In the genomic region with DNA sequence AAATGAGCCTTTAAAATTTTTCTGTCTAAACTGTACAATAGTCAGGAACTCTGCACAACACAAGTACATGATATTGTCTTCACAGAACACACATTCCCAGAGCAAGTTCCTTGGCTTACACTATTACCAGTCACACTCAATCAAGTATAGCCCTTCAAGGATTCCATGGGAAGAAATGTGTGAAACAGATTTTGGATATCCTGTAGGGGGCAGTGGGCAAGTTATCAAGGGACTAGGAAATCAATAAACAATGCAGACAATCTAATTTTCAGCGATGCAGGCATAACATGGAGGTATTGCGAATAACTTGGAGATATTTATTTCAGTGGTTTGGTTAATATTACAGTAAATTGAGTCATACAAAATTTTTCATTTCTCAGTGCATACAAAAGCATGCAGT, we compare ENCODE assay signal across 20 cellular contexts.
DNase-seq lines count a peak whose midpoint lies in the region; ATAC-seq and TF ChIP-seq lines count a peak whose summit lies in the region.
"Had no signal": no experiment of that assay in that cellular context is flagged by ENCODE, and none has a peak within 500 bp of the region (broad histone marks: within the 10 kb centered on the region; RNA-seq: fewer than 3 reads in every experiment).

No MANE protein-coding gene starts in this region.

- no peaks in the 10 kb centered on the region for H4K20me1 ChIP-seq in GM23338 (replicated peaks; ENCODE audit: insufficient read depth)

- POLR2A ChIA-PET in WTC11 (lab: Charles Lee) (no interaction called here), T-cell (lab: Charles Lee) (no interaction called here)

- no peaks in the 10 kb centered on the region for H3F3A ChIP-seq in GM23338 (replicated peaks; ENCODE audit: low read depth)

- no peaks in the 10 kb centered on the region for H3K4me1 Mint-ChIP-seq in GM23338
- H3K4me1 Mint-ChIP-seq in WTC11: no peaks in the 10 kb centered on the region
- no peaks in the 10 kb centered on the region for H3K4me1 Mint-ChIP-seq in natural killer cell
- H3K4me1 Mint-ChIP-seq in T-cell: no peaks in the 10 kb centered on the region
- H3K4me1 Mint-ChIP-seq: CD4-positive, alpha-beta memory T cell had no signal

- no peak overlapping the region for H3K56ac ChIP-seq in mesendoderm (ENCODE audit: low read length)

- H3K4ac ChIP-seq in mesendoderm (ENCODE audit: low read depth, low read length): no peak overlapping the region

- H3K18ac ChIP-seq in mesendoderm (ENCODE audit: low read length): no peak overlapping the region

- H3K27me3 Mint-ChIP-seq in GM23338 (ENCODE audit: insufficient read depth, low read depth, poor library complexity) (no peaks in the 10 kb centered on the region), WTC11 (ENCODE audit: low read depth) (no peaks in the 10 kb centered on the region), natural killer cell (ENCODE audit: low read depth in 2 of 2) (no peaks in the 10 kb centered on the region), T-cell (no peaks in the 10 kb centered on the region)
- H3K27me3 Mint-ChIP-seq: CD4-positive, alpha-beta memory T cell had no signal

- H2AK5ac ChIP-seq in mesendoderm (ENCODE audit: low read length): no peak overlapping the region

- no peak overlapping the region for H2BK5ac ChIP-seq in mesendoderm (ENCODE audit: low read length)

- H3K79me2 ChIP-seq in GM23338 (replicated peaks; ENCODE audit: insufficient read depth) (no peaks in the 10 kb centered on the region), mesendoderm (ENCODE audit: control insufficient read depth, insufficient read depth, low read length) (no peaks in the 10 kb centered on the region)

- intact Hi-C loops in natural killer cell (cut with micrococcal nuclease): no loop called here

- no peaks in the 10 kb centered on the region for H3K36me3 Mint-ChIP-seq in GM23338 (ENCODE audit: low read depth)
- no peaks in the 10 kb centered on the region for H3K36me3 Mint-ChIP-seq in WTC11
- no peaks in the 10 kb centered on the region for H3K36me3 Mint-ChIP-seq in natural killer cell
- no peaks in the 10 kb centered on the region for H3K36me3 Mint-ChIP-seq in T-cell
- H3K36me3 Mint-ChIP-seq: CD4-positive, alpha-beta memory T cell had no signal

- H3K4me3 Mint-ChIP-seq in GM23338: no peak overlapping the region
- H3K4me3 Mint-ChIP-seq in WTC11: no peak overlapping the region
- H3K4me3 Mint-ChIP-seq in natural killer cell: no peak overlapping the region
- no peak overlapping the region for H3K4me3 Mint-ChIP-seq in T-cell
- H3K4me3 Mint-ChIP-seq: CD4-positive, alpha-beta memory T cell had no signal

- no peak overlapping the region for H2BK120ac ChIP-seq in mesendoderm (ENCODE audit: low read depth, low read length)

- no peak overlapping the region for H3K4me3 ChIP-seq in GM23338
- no peak overlapping the region for H3K4me3 ChIP-seq in mesendoderm (ENCODE audit: low read length)
- H3K4me3 ChIP-seq: A549, SK-N-MC had no signal

- no peak overlapping the region for H2BK15ac ChIP-seq in mesendoderm (replicated peaks; ENCODE audit: low read depth)

- no CpG with 5 or more reads among the region's 2 CpGs for WGBS in mesendoderm (ENCODE audit: extremely low coverage, insufficient coverage, low lambda C conversion rate)

- no peaks in the 10 kb centered on the region for H3K36me3 ChIP-seq in GM23338 (ENCODE audit: insufficient read depth)
- H3K36me3 ChIP-seq in mesendoderm (ENCODE audit: control insufficient read depth, insufficient read depth, low read length): no peaks in the 10 kb centered on the region

- no peak overlapping the region for H3K23ac ChIP-seq in mesendoderm (ENCODE audit: low read length)

- ATAC-seq in GM23338 (peak; percentile 48; the same call in 2 of the 3 replicates), WTC11 (0 out of 2 replicates have a peak, but pooled peaks have one; percentile 57), natural killer cell (no peak), T-cell (replicated peaks in 1 of 4) (no peak)
- ATAC-seq: A549 had no signal

- peak; percentile 24; the same call in 1 of the 2 replicates for TF ChIP-seq CTCF in 22Rv1 (IDR thresholded peaks at IDR 0.05)
- peak; percentile 54 to 63 for TF ChIP-seq CTCF in GM23338 (conservative IDR thresholded peaks at IDR 0.05; ENCODE audit: low read depth in 2 of 2)
- TF ChIP-seq CTCF in WTC11 (IDR thresholded peaks at IDR 0.05): no peak
- TF ChIP-seq CTCF in natural killer cell (IDR thresholded peaks at IDR 0.05): no peak

- no peak overlapping the region for H4K5ac ChIP-seq in mesendoderm (ENCODE audit: low read length)

- H3K4me1 ChIP-seq in GM23338 (ENCODE audit: insufficient read depth): no peaks in the 10 kb centered on the region
- H3K4me1 ChIP-seq in mesendoderm (ENCODE audit: control insufficient read depth, low read depth, low read length): no peaks in the 10 kb centered on the region
- H3K4me1 ChIP-seq: A549, Caco-2 had no signal

- no peak overlapping the region for H4K8ac ChIP-seq in mesendoderm (ENCODE audit: low read depth, low read length)

- H3K79me1 ChIP-seq in mesendoderm (ENCODE audit: low read length): no peaks in the 10 kb centered on the region

- H3K27ac ChIP-seq in 22Rv1: no peak overlapping the region
- H3K27ac ChIP-seq in GM23338 (ENCODE audit: low read depth): no peak overlapping the region
- H3K27ac ChIP-seq in mesendoderm (ENCODE audit: low read depth, low read length): no peak overlapping the region
- H3K27ac ChIP-seq: A549, RWPE1, SK-N-MC had no signal

- H3K4me2 ChIP-seq in GM23338 (no peak overlapping the region), mesendoderm (ENCODE audit: low read length) (no peak overlapping the region)
- H3K4me2 ChIP-seq: A549 had no signal

- H3K9me3 Mint-ChIP-seq in GM23338 (no peaks in the 10 kb centered on the region), WTC11 (no peaks in the 10 kb centered on the region), natural killer cell (peaks cover 10 to 27% of the 10 kb centered on the region in 2 donors), T-cell (peaks cover 5 to 25% (median 14%) of the 10 kb centered on the region in 3 donors)

- DNase-seq in GM23338 (ENCODE audit: low spot score) (peak; percentile 49), WTC11 (ENCODE audit: low spot score) (no peak), mesendoderm (peak; percentile 30), natural killer cell (no peak), NCI-H446 (lab: John Stamatoyannopoulos, UW) (no peak), T-cell (no peak)
- DNase-seq: Caco-2; CD4-positive, alpha-beta memory T cell; DMS 273 treated with DMSO at 0.1 percent for 48 hours; DMS79 treated with DMSO at 0.1 percent for 48 hours; KG1; NCI-H1092 treated with DMSO at 0.1 percent for 48 hours; NCI-H1436 treated with DMSO at 0.1 percent for 48 hours; NCI-H1930; NCI-H510A treated with DMSO at 0.1 percent for 48 hours; SHP77 treated with DMSO at 0.1 percent for 48 hours had no signal

- H2AFZ ChIP-seq in GM23338: no peak overlapping the region

- H3K27me3 ChIP-seq in GM23338 (ENCODE audit: insufficient read depth) (no peaks in the 10 kb centered on the region), mesendoderm (ENCODE audit: insufficient read depth, low read length, poor library complexity) (no peaks in the 10 kb centered on the region)

- CTCF ChIA-PET in WTC11 (lab: Charles Lee) (no interaction called here), T-cell (lab: Charles Lee) (no interaction called here)

- no peak overlapping the region for H3K9ac ChIP-seq in mesendoderm (ENCODE audit: low read length)

- H3K9me2 ChIP-seq in GM23338 (ENCODE audit: insufficient read depth): no peaks in the 10 kb centered on the region

- H3K27ac Mint-ChIP-seq in GM23338 (no peak overlapping the region), WTC11 (no peak overlapping the region), natural killer cell (no peak overlapping the region), T-cell (no peak overlapping the region)
- H3K27ac Mint-ChIP-seq: CD4-positive, alpha-beta memory T cell had no signal

TF ChIP-seq in WTC11, 78 proteins besides CTCF, POLR2A, EP300 and RAD21:
- TF ChIP-seq, protein P1, sequence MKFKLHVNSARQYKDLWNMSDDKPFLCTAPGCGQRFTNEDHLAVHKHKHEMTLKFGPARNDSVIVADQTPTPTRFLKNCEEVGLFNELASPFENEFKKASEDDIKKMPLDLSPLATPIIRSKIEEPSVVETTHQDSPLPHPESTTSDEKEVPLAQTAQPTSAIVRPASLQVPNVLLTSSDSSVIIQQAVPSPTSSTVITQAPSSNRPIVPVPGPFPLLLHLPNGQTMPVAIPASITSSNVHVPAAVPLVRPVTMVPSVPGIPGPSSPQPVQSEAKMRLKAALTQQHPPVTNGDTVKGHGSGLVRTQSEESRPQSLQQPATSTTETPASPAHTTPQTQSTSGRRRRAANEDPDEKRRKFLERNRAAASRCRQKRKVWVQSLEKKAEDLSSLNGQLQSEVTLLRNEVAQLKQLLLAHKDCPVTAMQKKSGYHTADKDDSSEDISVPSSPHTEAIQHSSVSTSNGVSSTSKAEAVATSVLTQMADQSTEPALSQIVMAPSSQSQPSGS (CRISPR knock-in tag; IDR thresholded peaks at IDR 0.05; ENCODE audit: borderline replicate concordance, low read depth): no peak
- TF ChIP-seq NR1H2 (CRISPR knock-in tag; IDR thresholded peaks at IDR 0.05) (no peak), TP53 (CRISPR knock-in tag; IDR thresholded peaks at IDR 0.05) (no peak), SOX15 (CRISPR knock-in tag; IDR thresholded peaks at IDR 0.05) (no peak), NR2C2 (CRISPR knock-in tag; IDR thresholded peaks at IDR 0.05) (no peak)

Comparison
In these comparisons a context has a peak if more than half of its experiments do, and no peak if none do; other contexts are left out.
1. CTCF ChIP-seq: peak in 22Rv1 (single experiment) and GM23338 (2 of 2); none in WTC11 (single experiment) and natural killer cell (single experiment).
2. ATAC-seq: peak in GM23338 (single experiment) and WTC11 (single experiment); none in natural killer cell (0 of 3) and T-cell (0 of 4).
3. DNase-seq: peak in GM23338 (single experiment) and mesendoderm (single experiment); none in WTC11 (single experiment), natural killer cell (single experiment), NCI-H446 (0 of 2) and T-cell (0 of 34).